In the genomic region with DNA sequence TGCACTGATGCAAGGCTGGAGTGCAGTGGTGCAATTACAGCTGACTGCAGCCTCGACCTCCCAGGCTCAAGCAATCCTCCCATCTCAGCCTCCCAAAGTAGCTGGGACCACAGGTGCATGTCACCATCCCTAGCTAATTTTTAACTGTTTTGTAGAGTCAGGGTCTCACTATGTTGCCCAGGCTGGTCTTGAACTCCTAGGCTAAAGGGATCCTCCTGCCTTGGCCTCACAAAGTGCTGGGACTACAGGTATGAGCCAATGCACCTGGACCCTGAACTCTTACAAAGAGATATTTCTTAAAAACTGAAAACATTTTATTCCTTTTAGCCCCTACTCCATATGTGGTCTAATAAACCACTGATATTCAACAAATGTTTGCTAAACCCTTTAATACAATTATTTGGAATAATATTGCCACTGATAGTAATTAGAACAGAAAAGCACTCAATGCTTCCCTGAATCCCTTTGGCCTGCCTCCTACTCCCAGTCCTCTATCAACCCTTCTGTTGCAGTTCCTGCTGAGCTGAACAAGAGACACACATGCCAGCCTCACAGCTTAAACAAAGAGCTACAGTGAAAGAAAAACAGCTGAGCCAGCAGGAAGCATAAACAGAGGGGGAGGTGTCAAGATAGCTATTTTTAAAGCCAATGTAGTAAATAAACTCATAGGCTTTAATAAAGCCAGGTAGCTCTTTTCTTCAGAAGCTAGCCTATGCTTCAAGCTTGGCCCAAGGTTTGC, we compare ENCODE assay signal across 10 cellular contexts. TPM values are rescaled to one million over a fixed set of nuclear protein-coding genes. Genes with fewer than 3 reads are reported as not detected.
A peak's percentile ranks its signal among the peaks of the same experiment; 100 is the strongest.
DNase-seq lines count a peak whose midpoint lies in the region; TF ChIP-seq lines count a peak whose summit lies in the region.
"Had no signal": no experiment of that assay in that cellular context is flagged by ENCODE, and none has a peak within 500 bp of the region (broad histone marks: within the 10 kb centered on the region; RNA-seq: fewer than 3 reads in every experiment).

No MANE protein-coding gene starts in this region.

- H3K36me3 ChIP-seq in SJCRH30: no peaks in the 10 kb centered on the region
- H3K36me3 ChIP-seq in testis (ENCODE audit: low read depth, missing control alignments): no peaks in the 10 kb centered on the region
- H3K36me3 ChIP-seq: esophagus muscularis mucosa had no signal

- intact Hi-C loops in testis (cut with DNase I; ENCODE audit: low total_unique reads): no loop called here
- intact Hi-C loops in lower leg skin (cut with DNase I; ENCODE audit: low total_unique reads): no loop called here

- H3K9me3 ChIP-seq in SJCRH30 (replicated peaks): peaks cover 6% of the 10 kb centered on the region; the same call in 1 of the 2 replicates
- no peaks in the 10 kb centered on the region for H3K9me3 ChIP-seq in testis
- H3K9me3 ChIP-seq: esophagus muscularis mucosa had no signal

- TF ChIP-seq CTCF in testis (IDR thresholded peaks at IDR 0.05) (no peak), lower leg skin (IDR thresholded peaks at IDR 0.05) (no peak)

- H3K4me1 ChIP-seq in SJCRH30: no peaks in the 10 kb centered on the region
- H3K4me1 ChIP-seq in testis: peaks cover 4% of the 10 kb centered on the region
- H3K4me1 ChIP-seq: esophagus muscularis mucosa had no signal

- H3K27ac ChIP-seq in SJCRH30 (no peak overlapping the region), testis (no peak overlapping the region)
- H3K27ac ChIP-seq: esophagus muscularis mucosa had no signal

- H3K27me3 ChIP-seq in SJCRH30 (no peaks in the 10 kb centered on the region), testis (no peaks in the 10 kb centered on the region)
- H3K27me3 ChIP-seq: esophagus muscularis mucosa had no signal

- TF ChIP-seq POLR2A in testis (IDR thresholded peaks at IDR 0.05): no peak
- no peak for TF ChIP-seq POLR2A in lower leg skin (IDR thresholded peaks at IDR 0.05)

- DNase-seq in NCI-H1092 treated with DMSO at 0.1 percent for 48 hours (lab: John Stamatoyannopoulos, UW): peak; percentile 82
- peak; percentile 15 to 57 for DNase-seq in SJCRH30
- peak; percentile 65 for DNase-seq in islet precursor cell
- DNase-seq in testis: peak; percentile 85
- DNase-seq in activated naive CD4-positive, alpha-beta T cell treated with Interleukin-2 at 50 U/mL for 16 hours: no peak
- no peak for DNase-seq in activated T-cell treated with anti-CD3 and anti-CD28 coated beads, Interleukin-2, amount 50 U/mL, for 1 hour
- DNase-seq in lower leg skin (ENCODE audit: low spot score in 2 of 2): no peak
- DNase-seq: activated naive CD4-positive, alpha-beta T cell; HFFc6 had no signal

- WGBS in testis, 2 donors: 76 to 83% methylated on average over 1 of the region's 1 CpG
- 82 to 94% methylated on average over 1 of the region's 1 CpG for WGBS in lower leg skin, 2 donors

- H3K4me3 ChIP-seq in SJCRH30: no peak overlapping the region
- no peak overlapping the region for H3K4me3 ChIP-seq in testis
- H3K4me3 ChIP-seq in lower leg skin (ENCODE audit: low read depth, poor library complexity, severe bottlenecking): no peak overlapping the region
- H3K4me3 ChIP-seq: esophagus muscularis mucosa had no signal

RNA-seq across cellular contexts. Expression of gene GNAI1, which starts 7.0 kb away (rescaled TPM):
- 39.4 and 44.0 TPM in 2 replicates for total RNA-seq in SJCRH30 (2014; rRNA removed; shearing (Covaris generic))
- 10 to 100 TPM; 59.0 to 61.6 TPM for total RNA-seq in testis
- 46.9 TPM for polyA plus RNA-seq in testis (ENCODE audit: insufficient read depth, low read depth, low replicate concordance)
- 100 to 1,000 TPM; 115 to 153 (median 120) TPM for total RNA-seq in lower leg skin

Comparison
In these comparisons a context has a peak if more than half of its experiments do, and no peak if none do; other contexts are left out.
1. DNase-seq: peak in NCI-H1092 treated with DMSO at 0.1 percent for 48 hours (single experiment), SJCRH30 (2 of 2), islet precursor cell (single experiment) and testis (single experiment); none in activated naive CD4-positive, alpha-beta T cell treated with Interleukin-2 at 50 U/mL for 16 hours (single experiment), activated T-cell treated with anti-CD3 and anti-CD28 coated beads, Interleukin-2, amount 50 U/mL, for 1 hour (single experiment) and lower leg skin (0 of 2).